In the genomic region with DNA sequence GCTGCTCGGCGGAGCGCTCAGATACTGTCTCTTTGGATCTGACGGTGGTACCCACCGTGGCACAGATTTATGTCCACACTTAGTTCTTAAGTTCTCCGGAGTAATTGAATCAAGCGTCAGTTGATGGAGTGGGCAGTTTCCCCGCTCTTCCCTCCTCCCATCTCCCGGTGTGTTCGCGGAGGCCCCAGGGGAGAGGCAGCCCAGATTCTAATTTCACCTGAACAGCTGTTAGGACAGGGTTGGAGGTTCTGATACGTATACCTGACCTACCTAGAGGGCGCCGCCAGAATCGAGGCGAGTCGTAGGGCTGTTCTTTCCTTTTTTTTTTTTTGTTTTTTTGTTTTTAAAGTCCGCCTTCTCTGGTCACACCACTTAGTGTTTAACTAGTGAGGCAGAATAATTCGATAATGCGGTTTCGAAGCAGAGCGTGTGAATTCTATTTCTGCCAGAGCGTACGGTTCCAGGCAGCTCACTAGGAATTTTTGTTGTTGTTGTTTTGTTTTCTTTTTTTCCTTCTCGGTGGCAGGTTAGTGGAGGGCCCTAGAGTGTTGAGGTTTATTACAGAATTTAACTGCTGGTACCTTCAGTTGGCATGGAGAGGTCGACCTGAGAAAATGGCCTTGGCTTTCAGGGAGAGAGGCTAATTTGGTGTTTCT, we compare ENCODE assay signal across 8 cellular contexts. TPM values are rescaled to one million over a fixed set of nuclear protein-coding genes. Genes with fewer than 3 reads are reported as not detected.
DNase-seq lines count a peak whose midpoint lies in the region; ATAC-seq and TF ChIP-seq lines count a peak whose summit lies in the region.

No MANE protein-coding gene starts in this region.

- peaks cover 59% of the 10 kb centered on the region for H3K27me3 Mint-ChIP-seq in activated CD4-positive, alpha-beta memory T cell treated with anti-CD3 and anti-CD28 coated beads for 36 hours

- 0 out of 2 replicates have a peak overlapping the region, but pooled peaks have one; percentile 39 for H3K9ac ChIP-seq in iPS-20b (ENCODE audit: low read depth, low read length)
- no peak overlapping the region for H3K9ac ChIP-seq in smooth muscle cell (ENCODE audit: low read depth)

- H3K4me1 ChIP-seq in iPS-20b (ENCODE audit: insufficient read depth, low read length) (peaks cover 4% of the 10 kb centered on the region; the same call in 1 of the 2 replicates), smooth muscle cell (ENCODE audit: low read depth) (peaks cover 20% of the 10 kb centered on the region)

- ATAC-seq in HG03175 (IDR thresholded peaks at IDR 0.05; ENCODE audit: unreplicated experiment) (peak; percentile 14), HG03565 (IDR thresholded peaks at IDR 0.05; ENCODE audit: unreplicated experiment) (no peak), GM21515 (IDR thresholded peaks at IDR 0.05; ENCODE audit: unreplicated experiment) (no peak)

- peaks cover 16% of the 10 kb centered on the region for H3K4me1 Mint-ChIP-seq in activated CD4-positive, alpha-beta memory T cell treated with anti-CD3 and anti-CD28 coated beads for 36 hours (ENCODE audit: low read depth)

- H3K27ac ChIP-seq in iPS-20b (ENCODE audit: low read length), result no peak overlapping the region
- H3K27ac ChIP-seq in smooth muscle cell (ENCODE audit: low read depth), result no peak overlapping the region

- H3K27me3 ChIP-seq in iPS-20b (ENCODE audit: insufficient read depth, low read length), result peaks cover 67% of the 10 kb centered on the region
- H3K27me3 ChIP-seq in smooth muscle cell (ENCODE audit: low read depth), result peaks cover 85% of the 10 kb centered on the region

- POLR2A ChIA-PET in activated CD4-positive, alpha-beta memory T cell treated with anti-CD3 and anti-CD28 coated beads for 36 hours (lab: Charles Lee), result interaction anchor here (0.9 kb wide), 1 partner anchor 388 kb away, joined by 3 read pairs; the partner anchor contains the start of gene LEMD3

- H4K20me1 ChIP-seq in smooth muscle cell (ENCODE audit: low read depth), result no peaks in the 10 kb centered on the region

- no peaks in the 10 kb centered on the region for H3K79me2 ChIP-seq in smooth muscle cell (ENCODE audit: low read depth)

- intact Hi-C loops in activated CD4-positive, alpha-beta memory T cell treated with anti-CD3 and anti-CD28 coated beads for 36 hours (cut with micrococcal nuclease), result no loop called here

- 11% methylated on average over 26 of the region's 26 CpGs for WGBS in smooth muscle cell (ENCODE audit: low lambda C conversion rate)

- peak overlapping the region; percentile 89 for H3K4me2 ChIP-seq in smooth muscle cell

- CTCF ChIA-PET in activated CD4-positive, alpha-beta memory T cell treated with anti-CD3 and anti-CD28 coated beads for 36 hours (lab: Charles Lee), result interaction anchor here (0.8 to 4.8 kb wide), 6 partner anchors 10 to 342 kb away, joined by 3 to 30 read pairs (median 4); no protein-coding TSS in a partner anchor

- H3K36me3 ChIP-seq in iPS-20b (ENCODE audit: insufficient read depth, low read depth, low read length), result no peaks in the 10 kb centered on the region
- H3K36me3 ChIP-seq in smooth muscle cell (ENCODE audit: low read depth), result no peaks in the 10 kb centered on the region

- TF ChIP-seq CTCF in GM12865 (IDR thresholded peaks at IDR 0.05; ENCODE audit: insufficient read depth, low read depth, low read length, missing control alignments) (no peak), smooth muscle cell (IDR thresholded peaks at IDR 0.05; ENCODE audit: borderline replicate concordance, insufficient read depth, poor library complexity, severe bottlenecking) (no peak)

- peaks cover 5% of the 10 kb centered on the region for H3K36me3 Mint-ChIP-seq in activated CD4-positive, alpha-beta memory T cell treated with anti-CD3 and anti-CD28 coated beads for 36 hours

- H3F3A ChIP-seq in smooth muscle cell (ENCODE audit: low read depth), result no peaks in the 10 kb centered on the region

- H3K4me3 ChIP-seq in GM12865 (ENCODE audit: low read depth, low read length) (peak overlapping the region; percentile 56), iPS-20b (ENCODE audit: low read length) (peak overlapping the region; percentile 69), smooth muscle cell (peak overlapping the region; percentile 53)

- peaks cover 9% of the 10 kb centered on the region for H3K9me3 Mint-ChIP-seq in activated CD4-positive, alpha-beta memory T cell treated with anti-CD3 and anti-CD28 coated beads for 36 hours

- H2AFZ ChIP-seq in smooth muscle cell (ENCODE audit: low read depth), result peak overlapping the region; percentile 84

- peak overlapping the region; percentile 69 for H3K4me3 Mint-ChIP-seq in activated CD4-positive, alpha-beta memory T cell treated with anti-CD3 and anti-CD28 coated beads for 36 hours

- H3K27ac Mint-ChIP-seq in activated CD4-positive, alpha-beta memory T cell treated with anti-CD3 and anti-CD28 coated beads for 36 hours, result no peak overlapping the region

- DNase-seq in GM12865 (ENCODE audit: low read depth) (no peak), smooth muscle cell (lab: John Stamatoyannopoulos, UW; ENCODE audit: unreplicated experiment) (no peak), RKO (ENCODE audit: low spot score) (no peak)
- DNase-seq in activated CD4-positive, alpha-beta memory T cell treated with anti-CD3 and anti-CD28 coated beads for 36 hours, result no peak

- no peaks in the 10 kb centered on the region for H3K9me3 ChIP-seq in iPS-20b (ENCODE audit: insufficient read depth, low read depth, low read length)
- H3K9me3 ChIP-seq in smooth muscle cell (replicated peaks; ENCODE audit: low read depth), result no peaks in the 10 kb centered on the region

RNA-seq across cellular contexts. Expression of gene GNS, which starts 22.3 kb away (rescaled TPM):
- 10 to 100 TPM; 21.2 to 23.1 TPM for total RNA-seq in activated CD4-positive, alpha-beta memory T cell treated with anti-CD3 and anti-CD28 coated beads for 36 hours
- total RNA-seq in smooth muscle cell, result 61.8 and 64.9 TPM in 2 replicates
- polyA plus RNA-seq in smooth muscle cell, result 31.1 and 36.4 TPM in 2 replicates

RNA-seq across cellular contexts. Expression of gene TBC1D30, which starts 42.9 kb away (rescaled TPM):
- total RNA-seq in activated CD4-positive, alpha-beta memory T cell treated with anti-CD3 and anti-CD28 coated beads for 36 hours, result under 1 TPM in 1 of 2 experiments, not detected in 1; 0.36 TPM
- total RNA-seq in smooth muscle cell, result 0.54 and 0.67 TPM in 2 replicates
- polyA plus RNA-seq in smooth muscle cell, result 2.3 and 3.8 TPM in 2 replicates
